Comparison of ENCODE assay signal across 8 cellular contexts in genomic region chr2:32627441-32627900, GRCh38. TPM values are rescaled to one million over a fixed set of nuclear protein-coding genes. Genes with fewer than 3 reads are reported as not detected.
DNase-seq lines count a peak whose midpoint lies in the region; ATAC-seq, FAIRE-seq and TF ChIP-seq lines count a peak whose summit lies in the region.

No MANE protein-coding gene starts in this region.

- 1% methylated on average over 19 of the region's 19 CpGs for WGBS in pancreas, 2 donors

- no peaks in the 10 kb centered on the region for H3K36me3 ChIP-seq in Caco-2 (ENCODE audit: control insufficient read depth, insufficient read depth, low read length)
- H3K36me3 ChIP-seq in pancreas: peaks cover 0 to 8% (median 4%) of the 10 kb centered on the region in 3 donors

- peak overlapping the region in 3 of 4 donors; percentile 2 to 63 (median 20) for H3K27ac ChIP-seq in pancreas

- peak in 1 of 2 experiments; percentile 6 for TF ChIP-seq CTCF in Caco-2 (IDR thresholded peaks at IDR 0.05; ENCODE audit: insufficient read depth in 1 of 2, low read depth in 1 of 2, low read length in 1 of 2, severe bottlenecking in 1 of 2, unreplicated experiment in 1 of 2)
- TF ChIP-seq CTCF in pancreas (IDR thresholded peaks at IDR 0.05): peak in 1 of 4 donors; percentile 10

- no peaks in the 10 kb centered on the region for H3K9me3 Mint-ChIP-seq in Caco-2 (ENCODE audit: unreplicated experiment)
- H3K9me3 Mint-ChIP-seq in activated T-helper 1 cell treated with anti-CD3 and anti-CD28 coated beads, Interleukin-12 subunit alpha, Interleukin-12 subunit beta, Interleukin-2, Interleukin-4 antibody, amounts not matched to agents 30 ng/mL and 10 ng/mL and 1 ng/mL, durations not matched to agents 14 hours and 24 hours and 36 hours: no peaks in the 10 kb centered on the region

- H3K4me1 ChIP-seq in Caco-2: no peaks in the 10 kb centered on the region; the same call in 1 of the 2 replicates
- peaks cover 0 to 7% (median 6%) of the 10 kb centered on the region in 3 donors for H3K4me1 ChIP-seq in pancreas

- H3K27me3 ChIP-seq in Caco-2 (replicated peaks; ENCODE audit: control insufficient read depth, insufficient read depth, low read length) (no peaks in the 10 kb centered on the region), pancreas (no peaks in the 10 kb centered on the region)

- POLR2A ChIA-PET in Caco-2 (lab: Charles Lee): no interaction called here

- H3K9me3 ChIP-seq in Caco-2 (no peaks in the 10 kb centered on the region), pancreas (no peaks in the 10 kb centered on the region)

- peaks cover 43% of the 10 kb centered on the region for H3K36me3 Mint-ChIP-seq in Caco-2 (ENCODE audit: insufficient read depth, unreplicated experiment)
- H3K36me3 Mint-ChIP-seq in activated T-helper 1 cell treated with anti-CD3 and anti-CD28 coated beads, Interleukin-12 subunit alpha, Interleukin-12 subunit beta, Interleukin-2, Interleukin-4 antibody, amounts not matched to agents 30 ng/mL and 10 ng/mL and 1 ng/mL, durations not matched to agents 14 hours and 24 hours and 36 hours (ENCODE audit: low read depth): peaks cover 21% of the 10 kb centered on the region

- ATAC-seq in GM19468 (IDR thresholded peaks at IDR 0.05; ENCODE audit: extremely low read depth, unreplicated experiment) (peak; percentile 4), HG03565 (IDR thresholded peaks at IDR 0.05; ENCODE audit: unreplicated experiment) (peak; percentile 10), Right ventricle myocardium superior (ENCODE audit: poor library complexity) (peak; percentile 61), pancreas (peak; percentile 51 to 76 (median 61))

- FAIRE-seq in pancreas (lab: Jason Lieb, UNC): no peak

- intact Hi-C loops in Caco-2 (cut with micrococcal nuclease; ENCODE audit: unreplicated experiment) (loop anchor here (10.0 kb wide), 1 partner anchor 317 kb away; the partner anchor contains the start of gene LTBP1), Right ventricle myocardium superior (cut with DNase I) (no loop called here), pancreas (cut with DNase I) (no loop called here)
- intact Hi-C loops in activated T-helper 1 cell treated with anti-CD3 and anti-CD28 coated beads, Interleukin-12 subunit alpha, Interleukin-12 subunit beta, Interleukin-2, Interleukin-4 antibody, amounts not matched to agents 30 ng/mL and 10 ng/mL and 1 ng/mL, durations not matched to agents 14 hours and 24 hours and 36 hours (cut with micrococcal nuclease): loop anchor here (1.0 to 10.0 kb wide), 6 partner anchors 35 to 955 kb away; partner anchors contain the start of genes RASGRP3 and YIPF4

- DNase-seq in Caco-2: no peak
- no peak for DNase-seq in activated T-helper 1 cell treated with anti-CD3 and anti-CD28 coated beads, Interleukin-12 subunit alpha, Interleukin-12 subunit beta, Interleukin-2, Interleukin-4 antibody, amounts not matched to agents 30 ng/mL and 10 ng/mL and 1 ng/mL, durations not matched to agents 14 hours and 24 hours and 36 hours (ENCODE audit: low spot score)
- DNase-seq in Right ventricle myocardium superior: peak; percentile 59
- peak in 4 of 6 donors; percentile 29 to 66 (median 50) for DNase-seq in pancreas
- DNase-seq in NCI-H226: no peak
- DNase-seq in NCI-H2081 treated with DMSO at 0.1 percent for 48 hours (lab: John Stamatoyannopoulos, UW): no peak

- H3K4me1 Mint-ChIP-seq in Caco-2 (ENCODE audit: low read depth, unreplicated experiment): peaks cover 12% of the 10 kb centered on the region
- peaks cover 25% of the 10 kb centered on the region for H3K4me1 Mint-ChIP-seq in activated T-helper 1 cell treated with anti-CD3 and anti-CD28 coated beads, Interleukin-12 subunit alpha, Interleukin-12 subunit beta, Interleukin-2, Interleukin-4 antibody, amounts not matched to agents 30 ng/mL and 10 ng/mL and 1 ng/mL, durations not matched to agents 14 hours and 24 hours and 36 hours (ENCODE audit: low read depth)

- H3K4me3 ChIP-seq in Caco-2 (ENCODE audit: low read depth, low read length) (peak overlapping the region; percentile 81), pancreas (peak overlapping the region; percentile 60 to 80 (median 68))

- no TSS peak for BruUV-seq in Caco-2 (replicated peaks; lab: Mats Ljungman, UMichigan)

- H3K4me3 Mint-ChIP-seq in Caco-2 (ENCODE audit: unreplicated experiment): peak overlapping the region; percentile 91
- peak overlapping the region; percentile 94 for H3K4me3 Mint-ChIP-seq in activated T-helper 1 cell treated with anti-CD3 and anti-CD28 coated beads, Interleukin-12 subunit alpha, Interleukin-12 subunit beta, Interleukin-2, Interleukin-4 antibody, amounts not matched to agents 30 ng/mL and 10 ng/mL and 1 ng/mL, durations not matched to agents 14 hours and 24 hours and 36 hours

- no peaks in the 10 kb centered on the region for H3K27me3 Mint-ChIP-seq in Caco-2 (ENCODE audit: insufficient read depth, unreplicated experiment)
- H3K27me3 Mint-ChIP-seq in activated T-helper 1 cell treated with anti-CD3 and anti-CD28 coated beads, Interleukin-12 subunit alpha, Interleukin-12 subunit beta, Interleukin-2, Interleukin-4 antibody, amounts not matched to agents 30 ng/mL and 10 ng/mL and 1 ng/mL, durations not matched to agents 14 hours and 24 hours and 36 hours (ENCODE audit: insufficient read depth): no peaks in the 10 kb centered on the region

- CTCF ChIA-PET in Caco-2 (lab: Charles Lee): interaction anchor here (0.6 kb wide), 1 partner anchor 768 kb away, joined by 3 read pairs; no protein-coding TSS in a partner anchor

- peak overlapping the region; percentile 92 for H3K27ac Mint-ChIP-seq in Caco-2 (ENCODE audit: unreplicated experiment)
- H3K27ac Mint-ChIP-seq in activated T-helper 1 cell treated with anti-CD3 and anti-CD28 coated beads, Interleukin-12 subunit alpha, Interleukin-12 subunit beta, Interleukin-2, Interleukin-4 antibody, amounts not matched to agents 30 ng/mL and 10 ng/mL and 1 ng/mL, durations not matched to agents 14 hours and 24 hours and 36 hours: peak overlapping the region; percentile 91

RNA-seq across cellular contexts. Expression of gene TTC27, which starts 0.4 kb away (rescaled TPM):
- total RNA-seq in Caco-2 (2022): 18.9 and 20.6 TPM in 2 replicates
- total RNA-seq in activated T-helper 1 cell treated with anti-CD3 and anti-CD28 coated beads, Interleukin-12 subunit alpha, Interleukin-12 subunit beta, Interleukin-2, Interleukin-4 antibody, amounts not matched to agents 30 ng/mL and 10 ng/mL and 1 ng/mL, durations not matched to agents 14 hours and 24 hours and 36 hours: 41.3 and 42.3 TPM in 2 replicates
- 8.4 TPM for total RNA-seq in Right ventricle myocardium superior
- total RNA-seq in pancreas: 10 to 100 TPM in 4 of 6 donors, 1 to 10 TPM in 2; 9.0 to 13.3 (median 10.3) TPM
- 1 to 10 TPM; 3.4 to 6.7 TPM for polyA plus RNA-seq in pancreas

Comparison
In these comparisons a context has a peak if more than half of its experiments do, and no peak if none do; other contexts are left out.
1. DNase-seq: peak in Right ventricle myocardium superior (single experiment) and pancreas (4 of 6); none in Caco-2 (0 of 2), activated T-helper 1 cell treated with anti-CD3 and anti-CD28 coated beads, Interleukin-12 subunit alpha, Interleukin-12 subunit beta, Interleukin-2, Interleukin-4 antibody, amounts not matched to agents 30 ng/mL and 10 ng/mL and 1 ng/mL, durations not matched to agents 14 hours and 24 hours and 36 hours (single experiment), NCI-H226 (single experiment) and NCI-H2081 treated with DMSO at 0.1 percent for 48 hours (single experiment).
2. ATAC-seq: peak in every context shown above with its lines; median percentile 61 in Right ventricle myocardium superior; 61 in pancreas; 10 in HG03565; 4 in GM19468.
3. intact Hi-C loops: an anchor here in Caco-2 (10.0 kb wide) and activated T-helper 1 cell treated with anti-CD3 and anti-CD28 coated beads, Interleukin-12 subunit alpha, Interleukin-12 subunit beta, Interleukin-2, Interleukin-4 antibody, amounts not matched to agents 30 ng/mL and 10 ng/mL and 1 ng/mL, durations not matched to agents 14 hours and 24 hours and 36 hours (1.0 to 10.0 kb wide); none called in Right ventricle myocardium superior and pancreas.